In genomic region chr1:94926365-94926914, GRCh38 we compare ENCODE assay signal across 8 cellular contexts. TPM values are rescaled to one million over a fixed set of nuclear protein-coding genes. Genes with fewer than 3 reads are reported as not detected.
A peak's percentile ranks its signal among the peaks of the same experiment; 100 is the strongest.
DNase-seq lines count a peak whose midpoint lies in the region; ATAC-seq and TF ChIP-seq lines count a peak whose summit lies in the region.

No MANE protein-coding gene starts in this region.

- TF ChIP-seq CTCF in lower lobe of right lung (IDR thresholded peaks at IDR 0.05): peak; percentile 39

- H3K4me3 ChIP-seq in lower lobe of right lung (peak overlapping the region; percentile 69), subcutaneous abdominal adipose tissue (ENCODE audit: low read depth in 1 of 5, low read length in 5 of 5) (peak overlapping the region; percentile 40 to 96 (median 86))

- ATAC-seq in GM19023 (IDR thresholded peaks at IDR 0.05; ENCODE audit: unreplicated experiment): peak; percentile 22
- ATAC-seq in HG03159 (IDR thresholded peaks at IDR 0.05; ENCODE audit: unreplicated experiment): peak; percentile 28
- ATAC-seq in lower lobe of right lung: peak; percentile 76

- DNase-seq in COR-L47 (lab: John Stamatoyannopoulos, UW): peak; percentile 57
- DNase-seq in SKM-1 (lab: John Stamatoyannopoulos, UW; ENCODE audit: unreplicated experiment): peak; percentile 55
- peak; percentile 81 for DNase-seq in ecto neural progenitor cell (ENCODE audit: low spot score)
- peak; percentile 65 for DNase-seq in lower lobe of right lung
- no peak for DNase-seq in cortex of kidney (lab: John Stamatoyannopoulos, UW)

- H3K4me1 ChIP-seq in lower lobe of right lung: peaks cover 70% of the 10 kb centered on the region
- H3K4me1 ChIP-seq in subcutaneous abdominal adipose tissue (ENCODE audit: control insufficient read depth in 5 of 5, insufficient read depth in 5 of 5, low read length in 5 of 5): peaks cover 4 to 74% (median 61%) of the 10 kb centered on the region in 5 donors

- peak overlapping the region; percentile 96 for H3K27ac ChIP-seq in lower lobe of right lung
- peak overlapping the region; percentile 93 for H3K27ac ChIP-seq in subcutaneous abdominal adipose tissue (ENCODE audit: low read depth, low read length)

- H3K36me3 ChIP-seq in lower lobe of right lung (no peaks in the 10 kb centered on the region), subcutaneous abdominal adipose tissue (ENCODE audit: control insufficient read depth in 5 of 5, insufficient read depth in 5 of 5, low read length in 5 of 5) (no peaks in the 10 kb centered on the region)

- intact Hi-C loops in lower lobe of right lung (cut with DNase I): loop anchor here (10.0 kb wide), 1 partner anchor 62 kb away; no protein-coding TSS in a partner anchor

- H3K9me3 ChIP-seq in lower lobe of right lung (no peaks in the 10 kb centered on the region), subcutaneous abdominal adipose tissue (ENCODE audit: control insufficient read depth in 5 of 5, low read length in 5 of 5) (no peaks in the 10 kb centered on the region)

- peaks cover 10% of the 10 kb centered on the region for H3K27me3 ChIP-seq in lower lobe of right lung (ENCODE audit: low read depth)
- no peaks in the 10 kb centered on the region for H3K27me3 ChIP-seq in subcutaneous abdominal adipose tissue (ENCODE audit: control insufficient read depth in 5 of 5, insufficient read depth in 4 of 5, low read length in 5 of 5)

- peak overlapping the region; percentile 68 to 98 (median 97) for H3K9ac ChIP-seq in subcutaneous abdominal adipose tissue (ENCODE audit: low read length in 5 of 5)

RNA-seq across cellular contexts. Expression of gene CNN3, which starts 0.5 kb away (rescaled TPM):
- 151 TPM for total RNA-seq in lower lobe of right lung

Comparison
In these comparisons a context has a peak if more than half of its experiments do, and no peak if none do; other contexts are left out.
1. ATAC-seq: peak in every context shown above with its lines; median percentile 76 in lower lobe of right lung; 28 in HG03159; 22 in GM19023.